In genomic region chr15:99565281-99566156, GRCh38 we compare ENCODE assay signal across 1 cellular context.
TF ChIP-seq lines count a peak whose summit lies in the region.

Gene MEF2A (plus strand): TSS chr15:99565984. CDS start chr15:99633120, 67,136 bp downstream.

TF ChIP-seq in HEK293, 187 proteins besides CTCF, POLR2A, EP300 and RAD21 (continued from another document and continues in another):
- TF ChIP-seq, protein P1, sequence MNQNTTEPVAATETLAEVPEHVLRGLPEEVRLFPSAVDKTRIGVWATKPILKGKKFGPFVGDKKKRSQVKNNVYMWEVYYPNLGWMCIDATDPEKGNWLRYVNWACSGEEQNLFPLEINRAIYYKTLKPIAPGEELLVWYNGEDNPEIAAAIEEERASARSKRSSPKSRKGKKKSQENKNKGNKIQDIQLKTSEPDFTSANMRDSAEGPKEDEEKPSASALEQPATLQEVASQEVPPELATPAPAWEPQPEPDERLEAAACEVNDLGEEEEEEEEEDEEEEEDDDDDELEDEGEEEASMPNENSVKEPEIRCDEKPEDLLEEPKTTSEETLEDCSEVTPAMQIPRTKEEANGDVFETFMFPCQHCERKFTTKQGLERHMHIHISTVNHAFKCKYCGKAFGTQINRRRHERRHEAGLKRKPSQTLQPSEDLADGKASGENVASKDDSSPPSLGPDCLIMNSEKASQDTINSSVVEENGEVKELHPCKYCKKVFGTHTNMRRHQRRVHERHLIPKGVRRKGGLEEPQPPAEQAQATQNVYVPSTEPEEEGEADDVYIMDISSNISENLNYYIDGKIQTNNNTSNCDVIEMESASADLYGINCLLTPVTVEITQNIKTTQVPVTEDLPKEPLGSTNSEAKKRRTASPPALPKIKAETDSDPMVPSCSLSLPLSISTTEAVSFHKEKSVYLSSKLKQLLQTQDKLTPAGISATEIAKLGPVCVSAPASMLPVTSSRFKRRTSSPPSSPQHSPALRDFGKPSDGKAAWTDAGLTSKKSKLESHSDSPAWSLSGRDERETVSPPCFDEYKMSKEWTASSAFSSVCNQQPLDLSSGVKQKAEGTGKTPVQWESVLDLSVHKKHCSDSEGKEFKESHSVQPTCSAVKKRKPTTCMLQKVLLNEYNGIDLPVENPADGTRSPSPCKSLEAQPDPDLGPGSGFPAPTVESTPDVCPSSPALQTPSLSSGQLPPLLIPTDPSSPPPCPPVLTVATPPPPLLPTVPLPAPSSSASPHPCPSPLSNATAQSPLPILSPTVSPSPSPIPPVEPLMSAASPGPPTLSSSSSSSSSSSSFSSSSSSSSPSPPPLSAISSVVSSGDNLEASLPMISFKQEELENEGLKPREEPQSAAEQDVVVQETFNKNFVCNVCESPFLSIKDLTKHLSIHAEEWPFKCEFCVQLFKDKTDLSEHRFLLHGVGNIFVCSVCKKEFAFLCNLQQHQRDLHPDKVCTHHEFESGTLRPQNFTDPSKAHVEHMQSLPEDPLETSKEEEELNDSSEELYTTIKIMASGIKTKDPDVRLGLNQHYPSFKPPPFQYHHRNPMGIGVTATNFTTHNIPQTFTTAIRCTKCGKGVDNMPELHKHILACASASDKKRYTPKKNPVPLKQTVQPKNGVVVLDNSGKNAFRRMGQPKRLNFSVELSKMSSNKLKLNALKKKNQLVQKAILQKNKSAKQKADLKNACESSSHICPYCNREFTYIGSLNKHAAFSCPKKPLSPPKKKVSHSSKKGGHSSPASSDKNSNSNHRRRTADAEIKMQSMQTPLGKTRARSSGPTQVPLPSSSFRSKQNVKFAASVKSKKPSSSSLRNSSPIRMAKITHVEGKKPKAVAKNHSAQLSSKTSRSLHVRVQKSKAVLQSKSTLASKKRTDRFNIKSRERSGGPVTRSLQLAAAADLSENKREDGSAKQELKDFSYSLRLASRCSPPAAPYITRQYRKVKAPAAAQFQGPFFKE (tag by site-specific recombination; IDR thresholded peaks at IDR 0.05; ENCODE audit: borderline replicate concordance), result peak; percentile 92; the same call in 1 of the 2 replicates
- TF ChIP-seq, protein P2, sequence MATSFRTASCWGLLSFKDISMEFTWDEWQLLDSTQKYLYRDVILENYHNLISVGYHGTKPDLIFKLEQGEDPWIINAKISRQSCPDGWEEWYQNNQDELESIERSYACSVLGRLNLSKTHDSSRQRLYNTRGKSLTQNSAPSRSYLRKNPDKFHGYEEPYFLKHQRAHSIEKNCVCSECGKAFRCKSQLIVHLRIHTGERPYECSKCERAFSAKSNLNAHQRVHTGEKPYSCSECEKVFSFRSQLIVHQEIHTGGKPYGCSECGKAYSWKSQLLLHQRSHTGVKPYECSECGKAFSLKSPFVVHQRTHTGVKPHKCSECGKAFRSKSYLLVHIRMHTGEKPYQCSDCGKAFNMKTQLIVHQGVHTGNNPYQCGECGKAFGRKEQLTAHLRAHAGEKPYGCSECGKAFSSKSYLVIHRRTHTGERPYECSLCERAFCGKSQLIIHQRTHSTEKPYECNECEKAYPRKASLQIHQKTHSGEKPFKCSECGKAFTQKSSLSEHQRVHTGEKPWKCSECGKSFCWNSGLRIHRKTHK (tag by site-specific recombination; IDR thresholded peaks at IDR 0.05), result no peak
- TF ChIP-seq ZNF214 (tag by site-specific recombination; IDR thresholded peaks at IDR 0.05; ENCODE audit: borderline replicate concordance) (no peak), ZNF561 (tag by site-specific recombination; IDR thresholded peaks at IDR 0.05; ENCODE audit: borderline replicate concordance) (peak; percentile 88), ZNF549 (tag by site-specific recombination; IDR thresholded peaks at IDR 0.05) (no peak), HOXA7 (CRISPR knock-in tag; IDR thresholded peaks at IDR 0.05; ENCODE audit: borderline replicate concordance) (no peak), ZNF704 (tag by site-specific recombination; IDR thresholded peaks at IDR 0.05) (0 out of 2 replicates have a peak, but pooled peaks have one; percentile 54), ZNF184 (tag by site-specific recombination; IDR thresholded peaks at IDR 0.05) (0 out of 2 replicates have a peak, but pooled peaks have one; percentile 56), ZFP37 (tag by site-specific recombination; IDR thresholded peaks at IDR 0.05) (peak; percentile 95), ZNF621 (tag by site-specific recombination; IDR thresholded peaks at IDR 0.05) (no peak), ZNF16 (tag by site-specific recombination; IDR thresholded peaks at IDR 0.05; ENCODE audit: low read depth) (no peak), EGR2 (tag by site-specific recombination; IDR thresholded peaks at IDR 0.05; ENCODE audit: low read depth) (peak; percentile 87), ZBTB20 (tag by site-specific recombination; IDR thresholded peaks at IDR 0.05) (peak; percentile 81), OSR2 (tag by site-specific recombination; IDR thresholded peaks at IDR 0.05) (no peak), ZSCAN5A (tag by site-specific recombination; IDR thresholded peaks at IDR 0.05) (0 out of 2 replicates have a peak, but pooled peaks have one; percentile 37), ZBTB48 (tag by site-specific recombination; IDR thresholded peaks at IDR 0.05) (peak; percentile 73), ZNF114 (tag by site-specific recombination; IDR thresholded peaks at IDR 0.05) (no peak), ZNF830 (tag by site-specific recombination; IDR thresholded peaks at IDR 0.05; ENCODE audit: low read depth) (no peak), ZNF132 (tag by site-specific recombination; IDR thresholded peaks at IDR 0.05; ENCODE audit: borderline replicate concordance) (no peak), SCRT2 (tag by site-specific recombination; IDR thresholded peaks at IDR 0.05) (peak; percentile 51; the same call in 1 of the 2 replicates), ZFP41 (tag by site-specific recombination; IDR thresholded peaks at IDR 0.05; ENCODE audit: borderline replicate concordance) (no peak), TCF7L2 (IDR thresholded peaks at IDR 0.05; ENCODE audit: borderline replicate concordance, low read depth, low read length) (no peak), ZNF596 (tag by site-specific recombination; IDR thresholded peaks at IDR 0.05) (no peak), ZNF266 (tag by site-specific recombination; IDR thresholded peaks at IDR 0.05; ENCODE audit: low read depth) (no peak), ZNF843 (tag by site-specific recombination; IDR thresholded peaks at IDR 0.05) (peak; percentile 77), TSHZ1 (tag by site-specific recombination; IDR thresholded peaks at IDR 0.05; ENCODE audit: borderline replicate concordance) (peak; percentile 61), ZNF157 (tag by site-specific recombination; IDR thresholded peaks at IDR 0.05) (no peak), MYNN (tag by site-specific recombination; IDR thresholded peaks at IDR 0.05; ENCODE audit: borderline replicate concordance) (no peak), ZNF274 (IDR thresholded peaks at IDR 0.05; ENCODE audit: low read length) (no peak), ZNF274 (tag by site-specific recombination; IDR thresholded peaks at IDR 0.05; ENCODE audit: borderline replicate concordance) (no peak), ZNF2 (tag by site-specific recombination; IDR thresholded peaks at IDR 0.05) (peak; percentile 96), ZNF324 (tag by site-specific recombination; IDR thresholded peaks at IDR 0.05) (peak; percentile 91; the same call in 1 of the 2 replicates), TRIM28 (IDR thresholded peaks at IDR 0.05; ENCODE audit: borderline replicate concordance, low read length) (peak; percentile 21; the same call in 1 of the 2 replicates), KLF1 (tag by site-specific recombination; IDR thresholded peaks at IDR 0.05) (peak; percentile 66), ZBTB1 (tag by site-specific recombination; IDR thresholded peaks at IDR 0.05) (peak; percentile 27; the same call in 1 of the 2 replicates), ZNF140 (tag by site-specific recombination; IDR thresholded peaks at IDR 0.05) (no peak), HOXC10 (CRISPR knock-in tag; IDR thresholded peaks at IDR 0.05) (no peak), ZEB2 (tag by site-specific recombination; IDR thresholded peaks at IDR 0.05) (peak; percentile 97), ZNF146 (tag by site-specific recombination; IDR thresholded peaks at IDR 0.05) (peak; percentile 76; the same call in 1 of the 2 replicates), ZBTB8A (tag by site-specific recombination; IDR thresholded peaks at IDR 0.05) (peak; percentile 99), ZNF223 (tag by site-specific recombination; IDR thresholded peaks at IDR 0.05) (0 out of 2 replicates have a peak, but pooled peaks have one; percentile 32), ZIC2 (tag by site-specific recombination; IDR thresholded peaks at IDR 0.05) (peak; percentile 61), ZNF19 (tag by site-specific recombination; IDR thresholded peaks at IDR 0.05; ENCODE audit: low read depth) (no peak), ZNF112 (tag by site-specific recombination; IDR thresholded peaks at IDR 0.05) (no peak), YY1 (tag by site-specific recombination; IDR thresholded peaks at IDR 0.05) (peak; percentile 81; the same call in 1 of the 2 replicates), ZNF514 (tag by site-specific recombination; IDR thresholded peaks at IDR 0.05) (no peak), ZNF747 (tag by site-specific recombination; IDR thresholded peaks at IDR 0.05) (no peak)
- TF ChIP-seq, protein P3, sequence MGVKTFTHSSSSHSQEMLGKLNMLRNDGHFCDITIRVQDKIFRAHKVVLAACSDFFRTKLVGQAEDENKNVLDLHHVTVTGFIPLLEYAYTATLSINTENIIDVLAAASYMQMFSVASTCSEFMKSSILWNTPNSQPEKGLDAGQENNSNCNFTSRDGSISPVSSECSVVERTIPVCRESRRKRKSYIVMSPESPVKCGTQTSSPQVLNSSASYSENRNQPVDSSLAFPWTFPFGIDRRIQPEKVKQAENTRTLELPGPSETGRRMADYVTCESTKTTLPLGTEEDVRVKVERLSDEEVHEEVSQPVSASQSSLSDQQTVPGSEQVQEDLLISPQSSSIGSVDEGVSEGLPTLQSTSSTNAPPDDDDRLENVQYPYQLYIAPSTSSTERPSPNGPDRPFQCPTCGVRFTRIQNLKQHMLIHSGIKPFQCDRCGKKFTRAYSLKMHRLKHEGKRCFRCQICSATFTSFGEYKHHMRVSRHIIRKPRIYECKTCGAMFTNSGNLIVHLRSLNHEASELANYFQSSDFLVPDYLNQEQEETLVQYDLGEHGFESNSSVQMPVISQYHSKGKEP (tag by site-specific recombination; IDR thresholded peaks at IDR 0.05), result peak; percentile 25; the same call in 1 of the 2 replicates
- TF ChIP-seq, protein P4, sequence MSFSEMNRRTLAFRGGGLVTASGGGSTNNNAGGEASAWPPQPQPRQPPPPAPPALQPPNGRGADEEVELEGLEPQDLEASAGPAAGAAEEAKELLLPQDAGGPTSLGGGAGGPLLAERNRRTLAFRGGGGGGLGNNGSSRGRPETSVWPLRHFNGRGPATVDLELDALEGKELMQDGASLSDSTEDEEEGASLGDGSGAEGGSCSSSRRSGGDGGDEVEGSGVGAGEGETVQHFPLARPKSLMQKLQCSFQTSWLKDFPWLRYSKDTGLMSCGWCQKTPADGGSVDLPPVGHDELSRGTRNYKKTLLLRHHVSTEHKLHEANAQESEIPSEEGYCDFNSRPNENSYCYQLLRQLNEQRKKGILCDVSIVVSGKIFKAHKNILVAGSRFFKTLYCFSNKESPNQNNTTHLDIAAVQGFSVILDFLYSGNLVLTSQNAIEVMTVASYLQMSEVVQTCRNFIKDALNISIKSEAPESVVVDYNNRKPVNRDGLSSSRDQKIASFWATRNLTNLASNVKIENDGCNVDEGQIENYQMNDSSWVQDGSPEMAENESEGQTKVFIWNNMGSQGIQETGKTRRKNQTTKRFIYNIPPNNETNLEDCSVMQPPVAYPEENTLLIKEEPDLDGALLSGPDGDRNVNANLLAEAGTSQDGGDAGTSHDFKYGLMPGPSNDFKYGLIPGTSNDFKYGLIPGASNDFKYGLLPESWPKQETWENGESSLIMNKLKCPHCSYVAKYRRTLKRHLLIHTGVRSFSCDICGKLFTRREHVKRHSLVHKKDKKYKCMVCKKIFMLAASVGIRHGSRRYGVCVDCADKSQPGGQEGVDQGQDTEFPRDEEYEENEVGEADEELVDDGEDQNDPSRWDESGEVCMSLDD (tag by site-specific recombination; IDR thresholded peaks at IDR 0.05), result peak; percentile 62; the same call in 1 of the 2 replicates
